32 cellular contexts compared by ENCODE assay signal in genomic region chr2:165508927-165509326, GRCh38. TPM values are rescaled to one million over a fixed set of nuclear protein-coding genes. Genes with fewer than 3 reads are reported as not detected.
"Had no signal": no experiment of that assay in that cellular context is flagged by ENCODE, and none has a peak within 500 bp of the region (broad histone marks: within the 10 kb centered on the region; RNA-seq: fewer than 3 reads in every experiment).

No MANE protein-coding gene starts in this region.

- FAIRE-seq: astrocyte, colon had no signal

- H3K4me1 Mint-ChIP-seq: activated CD4-positive, alpha-beta memory T cell treated with anti-CD3 and anti-CD28 coated beads, Interleukin-2, amount 10 ng/mL, durations not matched to agents 7 days and 5 days; activated CD4-positive, alpha-beta T cell treated with anti-CD3 and anti-CD28 coated beads, Interleukin-2, amount 10 ng/mL, durations not matched to agents 7 days and 5 days; activated naive CD4-positive, alpha-beta T cell treated with anti-CD3 and anti-CD28 coated beads, Interleukin-2, amount 10 ng/mL, durations not matched to agents 7 days and 5 days; activated naive CD8-positive, alpha-beta T cell treated with anti-CD3 and anti-CD28 coated beads, Interleukin-2, amount 10 ng/mL, durations not matched to agents 7 days and 5 days; T-helper 17 cell had no signal

- DNase-seq: activated CD4-positive, alpha-beta memory T cell treated with anti-CD3 and anti-CD28 coated beads, Interleukin-2, amount 10 ng/mL, durations not matched to agents 7 days and 5 days; activated CD4-positive, alpha-beta T cell treated with anti-CD3 and anti-CD28 coated beads for 1 hour; activated CD4-positive, alpha-beta T cell treated with anti-CD3 and anti-CD28 coated beads for 4 hours; activated CD4-positive, alpha-beta T cell treated with anti-CD3 and anti-CD28 coated beads, Interleukin-2, amount 10 ng/mL, durations not matched to agents 7 days and 5 days; activated CD4-positive, alpha-beta T cell treated with anti-CD3 and anti-CD28 coated beads, Interleukin-2, amount 50 U/mL, for 4 hours; activated CD8-positive, alpha-beta memory T cell treated with anti-CD3 and anti-CD28 coated beads, Interleukin-2, amount 50 U/mL, for 48 hours; activated gamma-delta T cell; activated naive CD4-positive, alpha-beta T cell; activated naive CD4-positive, alpha-beta T cell treated with anti-CD3 and anti-CD28 coated beads, Interleukin-2, amount 10 ng/mL, durations not matched to agents 7 days and 5 days; activated naive CD8-positive, alpha-beta T cell treated with anti-CD3 and anti-CD28 coated beads, Interleukin-2, amount 10 ng/mL, durations not matched to agents 7 days and 5 days; activated T-cell treated with anti-CD3 and anti-CD28 coated beads for 4 hours; activated T-cell treated with anti-CD3 and anti-CD28 coated beads, Interleukin-2, amount 50 U/mL, for 24 hours; activated T-cell treated with anti-CD3 and anti-CD28 coated beads, Interleukin-2, amount 50 U/mL, for 72 hours; brain microvascular endothelial cell; caudate nucleus; cortex of kidney; dermis blood vessel endothelial cell; effector CD4-positive, alpha-beta T cell; effector memory CD8-positive, alpha-beta T cell; esophagus squamous epithelium; gastrocnemius medialis; glutamatergic neuron; heart right ventricle; T-helper 1 cell; T-helper 17 cell; T1000 had no signal

- H3K4me1 ChIP-seq: esophagus squamous epithelium, gastrocnemius medialis had no signal

- H3K27me3 Mint-ChIP-seq: activated CD4-positive, alpha-beta memory T cell treated with anti-CD3 and anti-CD28 coated beads, Interleukin-2, amount 10 ng/mL, durations not matched to agents 7 days and 5 days; activated naive CD4-positive, alpha-beta T cell treated with anti-CD3 and anti-CD28 coated beads, Interleukin-2, amount 10 ng/mL, durations not matched to agents 7 days and 5 days; activated T-cell treated with anti-CD3 and anti-CD28 coated beads, Interleukin-2, amount 50 U/mL, for 24 hours; effector memory CD8-positive, alpha-beta T cell; T-helper 17 cell had no signal

- H3K27me3 ChIP-seq: brain microvascular endothelial cell, esophagus squamous epithelium, gastrocnemius medialis, heart right ventricle, hepatocyte had no signal

- H3K36me3 ChIP-seq: brain microvascular endothelial cell, esophagus squamous epithelium, gastrocnemius medialis, heart right ventricle had no signal

- H3K4me3 ChIP-seq: esophagus squamous epithelium, gastrocnemius medialis, heart right ventricle, hepatocyte had no signal

- H3K9me3 Mint-ChIP-seq: activated CD4-positive, alpha-beta memory T cell treated with anti-CD3 and anti-CD28 coated beads, Interleukin-2, amount 10 ng/mL, durations not matched to agents 7 days and 5 days; activated CD4-positive, alpha-beta T cell treated with anti-CD3 and anti-CD28 coated beads, Interleukin-2, amount 10 ng/mL, durations not matched to agents 7 days and 5 days; activated naive CD4-positive, alpha-beta T cell treated with anti-CD3 and anti-CD28 coated beads, Interleukin-2, amount 10 ng/mL, durations not matched to agents 7 days and 5 days; activated naive CD4-positive, alpha-beta T cell treated with anti-CD3 and anti-CD28 coated beads, Interleukin-2, amount 50 U/mL, for 72 hours; activated naive CD8-positive, alpha-beta T cell treated with anti-CD3 and anti-CD28 coated beads, Interleukin-2, amount 10 ng/mL, durations not matched to agents 7 days and 5 days; activated T-cell treated with anti-CD3 and anti-CD28 coated beads, Interleukin-2, amount 50 U/mL, for 24 hours; activated T-cell treated with anti-CD3 and anti-CD28 coated beads, Interleukin-2, amount 50 U/mL, for 72 hours; effector memory CD8-positive, alpha-beta T cell; T-helper 2 cell treated with Interferon-gamma antibody and Interleukin-4, amounts not matched to agents 5 μg/mL and 100 μg/mL, for 36 hours had no signal

- H3K4me3 Mint-ChIP-seq: activated CD4-positive, alpha-beta memory T cell treated with anti-CD3 and anti-CD28 coated beads, Interleukin-2, amount 10 ng/mL, durations not matched to agents 7 days and 5 days; activated CD4-positive, alpha-beta T cell treated with anti-CD3 and anti-CD28 coated beads, Interleukin-2, amount 10 ng/mL, durations not matched to agents 7 days and 5 days; activated naive CD4-positive, alpha-beta T cell treated with anti-CD3 and anti-CD28 coated beads, Interleukin-2, amount 10 ng/mL, durations not matched to agents 7 days and 5 days; activated naive CD8-positive, alpha-beta T cell treated with anti-CD3 and anti-CD28 coated beads, Interleukin-2, amount 10 ng/mL, durations not matched to agents 7 days and 5 days; activated T-cell treated with anti-CD3 and anti-CD28 coated beads, Interleukin-2, amount 50 U/mL, for 24 hours; activated T-cell treated with anti-CD3 and anti-CD28 coated beads, Interleukin-2, amount 50 U/mL, for 72 hours; effector memory CD8-positive, alpha-beta T cell; T-helper 17 cell; T-helper 2 cell treated with Interferon-gamma antibody and Interleukin-4, amounts not matched to agents 5 μg/mL and 100 μg/mL, for 36 hours had no signal

- ATAC-seq: activated naive CD4-positive, alpha-beta T cell treated with anti-CD3 and anti-CD28 coated beads, Interleukin-2, amount 50 U/mL, for 72 hours; activated T-cell treated with anti-CD3 and anti-CD28 coated beads, Interleukin-2, amount 50 U/mL, for 72 hours; effector memory CD8-positive, alpha-beta T cell; gastrocnemius medialis; heart right ventricle; T-helper 17 cell had no signal

- H3K9me3 ChIP-seq: esophagus squamous epithelium, gastrocnemius medialis, heart right ventricle had no signal

- H3K27ac ChIP-seq: brain microvascular endothelial cell, epithelial cell of prostate, esophagus squamous epithelium, gastrocnemius medialis, heart right ventricle, hepatocyte had no signal

- H3K27ac Mint-ChIP-seq: activated CD4-positive, alpha-beta memory T cell treated with anti-CD3 and anti-CD28 coated beads, Interleukin-2, amount 10 ng/mL, durations not matched to agents 7 days and 5 days; activated CD4-positive, alpha-beta T cell treated with anti-CD3 and anti-CD28 coated beads, Interleukin-2, amount 10 ng/mL, durations not matched to agents 7 days and 5 days; activated naive CD4-positive, alpha-beta T cell treated with anti-CD3 and anti-CD28 coated beads, Interleukin-2, amount 10 ng/mL, durations not matched to agents 7 days and 5 days; activated naive CD4-positive, alpha-beta T cell treated with anti-CD3 and anti-CD28 coated beads, Interleukin-2, amount 50 U/mL, for 72 hours; activated naive CD8-positive, alpha-beta T cell treated with anti-CD3 and anti-CD28 coated beads, Interleukin-2, amount 10 ng/mL, durations not matched to agents 7 days and 5 days; activated T-cell treated with anti-CD3 and anti-CD28 coated beads, Interleukin-2, amount 50 U/mL, for 24 hours; activated T-cell treated with anti-CD3 and anti-CD28 coated beads, Interleukin-2, amount 50 U/mL, for 72 hours; effector memory CD8-positive, alpha-beta T cell; T-helper 17 cell; T-helper 2 cell treated with Interferon-gamma antibody and Interleukin-4, amounts not matched to agents 5 μg/mL and 100 μg/mL, for 36 hours had no signal

- H3K36me3 Mint-ChIP-seq: activated naive CD4-positive, alpha-beta T cell treated with anti-CD3 and anti-CD28 coated beads, Interleukin-2, amount 10 ng/mL, durations not matched to agents 7 days and 5 days; activated naive CD4-positive, alpha-beta T cell treated with anti-CD3 and anti-CD28 coated beads, Interleukin-2, amount 50 U/mL, for 72 hours; activated naive CD8-positive, alpha-beta T cell treated with anti-CD3 and anti-CD28 coated beads, Interleukin-2, amount 10 ng/mL, durations not matched to agents 7 days and 5 days had no signal

RNA-seq across cellular contexts. Expression of gene CSRNP3, which starts 39.4 kb away (rescaled TPM):
- total RNA-seq: activated CD4-positive, alpha-beta memory T cell treated with anti-CD3 and anti-CD28 coated beads, Interleukin-2, amount 10 ng/mL, durations not matched to agents 7 days and 5 days; activated CD4-positive, alpha-beta T cell treated with anti-CD3 and anti-CD28 coated beads, Interleukin-2, amount 10 ng/mL, durations not matched to agents 7 days and 5 days; activated naive CD4-positive, alpha-beta T cell treated with anti-CD3 and anti-CD28 coated beads, Interleukin-2, amount 50 U/mL, for 72 hours; activated naive CD8-positive, alpha-beta T cell treated with anti-CD3 and anti-CD28 coated beads, Interleukin-2, amount 10 ng/mL, durations not matched to agents 7 days and 5 days; activated T-cell treated with anti-CD3 and anti-CD28 coated beads, Interleukin-2, amount 50 U/mL, for 72 hours; T-helper 17 cell had no signal
